9 cellular contexts compared by ENCODE assay signal in genomic region chr2:158214431-158214830, GRCh38.
A peak's percentile ranks its signal among the peaks of the same experiment; 100 is the strongest.
DNase-seq lines count a peak whose midpoint lies in the region; ATAC-seq and TF ChIP-seq lines count a peak whose summit lies in the region.
"Had no signal": no experiment of that assay in that cellular context is flagged by ENCODE, and none has a peak within 500 bp of the region (broad histone marks: within the 10 kb centered on the region; RNA-seq: fewer than 3 reads in every experiment).

No MANE protein-coding gene starts in this region.

- no peaks in the 10 kb centered on the region for H3K79me2 ChIP-seq in GM23338 (replicated peaks; ENCODE audit: insufficient read depth)

- no peaks in the 10 kb centered on the region for H3K9me3 ChIP-seq in testis

- no peaks in the 10 kb centered on the region for H3K27me3 Mint-ChIP-seq in GM23338 (ENCODE audit: insufficient read depth, low read depth, poor library complexity)
- H3K27me3 Mint-ChIP-seq in chondrocyte (ENCODE audit: low read depth): no peaks in the 10 kb centered on the region

- TF ChIP-seq CTCF in brain microvascular endothelial cell (IDR thresholded peaks at IDR 0.05; ENCODE audit: low read depth, low read length, missing control alignments) (no peak), testis (IDR thresholded peaks at IDR 0.05) (no peak), GM23338 (conservative IDR thresholded peaks at IDR 0.05; ENCODE audit: low read depth in 2 of 2) (no peak), chondrocyte (IDR thresholded peaks at IDR 0.05) (no peak)

- H3K4me1 ChIP-seq in testis (no peaks in the 10 kb centered on the region), GM23338 (ENCODE audit: insufficient read depth) (peaks cover 5% of the 10 kb centered on the region; the same call in 1 of the 2 replicates)

- peaks cover 12% of the 10 kb centered on the region for H3K4me1 Mint-ChIP-seq in GM23338
- peaks cover 24% of the 10 kb centered on the region for H3K4me1 Mint-ChIP-seq in chondrocyte (ENCODE audit: low read depth)

- ATAC-seq in GM21717 (IDR thresholded peaks at IDR 0.05; ENCODE audit: unreplicated experiment): peak; percentile 95
- ATAC-seq in GM23338: no peak; the same call in 2 of the 3 replicates

- no peaks in the 10 kb centered on the region for H3F3A ChIP-seq in GM23338 (replicated peaks; ENCODE audit: low read depth)

- H3K4me3 ChIP-seq in brain microvascular endothelial cell (ENCODE audit: low read depth, low read length) (no peak overlapping the region), testis (no peak overlapping the region), GM23338 (no peak overlapping the region)

- H3K27ac ChIP-seq in brain microvascular endothelial cell (no peak overlapping the region), testis (no peak overlapping the region), GM23338 (ENCODE audit: low read depth) (no peak overlapping the region)

- in situ Hi-C loops in brain microvascular endothelial cell (cut with HindIII; ENCODE audit: low pct_ligation_motif_present, low sequenced_read_pairs): no loop called here

- H3K36me3 Mint-ChIP-seq in GM23338 (ENCODE audit: low read depth) (no peaks in the 10 kb centered on the region), chondrocyte (ENCODE audit: low read depth) (no peaks in the 10 kb centered on the region)
- H3K36me3 Mint-ChIP-seq: activated naive CD8-positive, alpha-beta T cell treated with anti-CD3 and anti-CD28 coated beads, Interleukin-2, amount 10 ng/mL, durations not matched to agents 7 days and 5 days had no signal

- no peak overlapping the region for H2AFZ ChIP-seq in GM23338

- H3K4me2 ChIP-seq in GM23338: no peak overlapping the region

- H3K27ac Mint-ChIP-seq in GM23338 (no peak overlapping the region), chondrocyte (ENCODE audit: unreplicated experiment) (no peak overlapping the region)
- H3K27ac Mint-ChIP-seq: activated naive CD8-positive, alpha-beta T cell treated with anti-CD3 and anti-CD28 coated beads, Interleukin-2, amount 10 ng/mL, durations not matched to agents 7 days and 5 days had no signal

- H3K27me3 ChIP-seq in brain microvascular endothelial cell (replicated peaks): no peaks in the 10 kb centered on the region
- H3K27me3 ChIP-seq in testis: no peaks in the 10 kb centered on the region
- H3K27me3 ChIP-seq in GM23338 (ENCODE audit: insufficient read depth): no peaks in the 10 kb centered on the region

- H3K9me3 Mint-ChIP-seq in GM23338 (no peaks in the 10 kb centered on the region), chondrocyte (ENCODE audit: low read depth) (peaks cover 6% of the 10 kb centered on the region)
- H3K9me3 Mint-ChIP-seq: activated naive CD8-positive, alpha-beta T cell treated with anti-CD3 and anti-CD28 coated beads, Interleukin-2, amount 10 ng/mL, durations not matched to agents 7 days and 5 days had no signal

- DNase-seq in ELR (ENCODE audit: low read depth) (peak; percentile 48), LoVo (ENCODE audit: low spot score) (peak; percentile 16), brain microvascular endothelial cell (peak; percentile 42), testis (peak; percentile 20), T-helper 9 cell (no peak), GM23338 (ENCODE audit: low spot score) (no peak), chondrocyte (ENCODE audit: low spot score) (no peak)
- DNase-seq: activated naive CD8-positive, alpha-beta T cell treated with anti-CD3 and anti-CD28 coated beads, Interleukin-2, amount 10 ng/mL, durations not matched to agents 7 days and 5 days had no signal

- H3K36me3 ChIP-seq in brain microvascular endothelial cell (replicated peaks) (no peaks in the 10 kb centered on the region), testis (ENCODE audit: low read depth, missing control alignments) (no peaks in the 10 kb centered on the region), GM23338 (ENCODE audit: insufficient read depth) (no peaks in the 10 kb centered on the region)

- 76 to 83% methylated on average over 2 of the region's 2 CpGs for WGBS in testis, 2 donors

- intact Hi-C loops in testis (cut with DNase I; ENCODE audit: low total_unique reads): no loop called here

- H4K20me1 ChIP-seq in GM23338 (replicated peaks; ENCODE audit: insufficient read depth): no peaks in the 10 kb centered on the region

- no peaks in the 10 kb centered on the region for H3K9me2 ChIP-seq in GM23338 (ENCODE audit: insufficient read depth)

- TF ChIP-seq POLR2A in testis (IDR thresholded peaks at IDR 0.05): no peak

- no peak overlapping the region for H3K4me3 Mint-ChIP-seq in GM23338
- no peak overlapping the region for H3K4me3 Mint-ChIP-seq in chondrocyte (ENCODE audit: unreplicated experiment)
- H3K4me3 Mint-ChIP-seq: activated naive CD8-positive, alpha-beta T cell treated with anti-CD3 and anti-CD28 coated beads, Interleukin-2, amount 10 ng/mL, durations not matched to agents 7 days and 5 days had no signal

TF ChIP-seq in GM23338, 12 proteins besides CTCF, POLR2A, EP300 and RAD21 (continues in another document):
- TF ChIP-seq STAT1 (IDR thresholded peaks at IDR 0.05; ENCODE audit: unreplicated experiment) (no peak), REST (IDR thresholded peaks at IDR 0.05; ENCODE audit: unreplicated experiment) (no peak), EZH2 (IDR thresholded peaks at IDR 0.05; ENCODE audit: low read depth, unreplicated experiment) (no peak), JUNB (IDR thresholded peaks at IDR 0.05; ENCODE audit: unreplicated experiment) (no peak), ETS1 (IDR thresholded peaks at IDR 0.05) (no peak), ZNF114 (CRISPR knock-in tag; IDR thresholded peaks at IDR 0.05) (no peak), NANOG (IDR thresholded peaks at IDR 0.05; ENCODE audit: borderline replicate concordance) (no peak), EZH2phosphoT487 (IDR thresholded peaks at IDR 0.05; ENCODE audit: unreplicated experiment) (no peak)

Comparison
In these comparisons a context has a peak if more than half of its experiments do, and no peak if none do; other contexts are left out.
1. DNase-seq: peak in ELR (single experiment), LoVo (single experiment), brain microvascular endothelial cell (single experiment) and testis (single experiment); none in T-helper 9 cell (single experiment), GM23338 (single experiment) and chondrocyte (single experiment).